In genomic region chrX:53403535-53403934, GRCh38 we compare ENCODE assay signal across 29 cellular contexts.
"Had no signal": no experiment of that assay in that cellular context is flagged by ENCODE, and none has a peak within 500 bp of the region (broad histone marks: within the 10 kb centered on the region; RNA-seq: fewer than 3 reads in every experiment).

No MANE protein-coding gene starts in this region.

- H3K9me3 Mint-ChIP-seq: activated B cell treated with CpG ODN at 0.5 μM for 24 hours; activated CD8-positive, alpha-beta T cell treated with anti-CD3 and anti-CD28 coated beads for 36 hours; activated naive CD4-positive, alpha-beta T cell treated with anti-CD3 and anti-CD28 coated beads, Interleukin-2, amount 50 U/mL, for 72 hours; activated naive CD8-positive, alpha-beta T cell treated with anti-CD3 and anti-CD28 coated beads, Interleukin-2, amount 10 ng/mL, durations not matched to agents 7 days and 5 days; activated T-cell treated with anti-CD3 and anti-CD28 coated beads, Interleukin-2, amount 50 U/mL, for 24 hours; activated T-cell treated with anti-CD3 and anti-CD28 coated beads, Interleukin-2, amount 50 U/mL, for 72 hours; central memory CD8-positive, alpha-beta T cell; effector memory CD8-positive, alpha-beta T cell had no signal

- H3K4me3 Mint-ChIP-seq: activated B cell treated with CpG ODN at 0.5 μM for 24 hours; activated CD8-positive, alpha-beta T cell treated with anti-CD3 and anti-CD28 coated beads for 36 hours; activated naive CD8-positive, alpha-beta T cell treated with anti-CD3 and anti-CD28 coated beads, Interleukin-2, amount 10 ng/mL, durations not matched to agents 7 days and 5 days; activated T-cell treated with anti-CD3 and anti-CD28 coated beads, Interleukin-2, amount 50 U/mL, for 24 hours; activated T-cell treated with anti-CD3 and anti-CD28 coated beads, Interleukin-2, amount 50 U/mL, for 72 hours; central memory CD8-positive, alpha-beta T cell; effector memory CD8-positive, alpha-beta T cell had no signal

- H3K27ac Mint-ChIP-seq: activated B cell treated with CpG ODN at 0.5 μM for 24 hours; activated CD8-positive, alpha-beta T cell treated with anti-CD3 and anti-CD28 coated beads for 36 hours; activated naive CD4-positive, alpha-beta T cell treated with anti-CD3 and anti-CD28 coated beads, Interleukin-2, amount 50 U/mL, for 72 hours; activated naive CD8-positive, alpha-beta T cell treated with anti-CD3 and anti-CD28 coated beads, Interleukin-2, amount 10 ng/mL, durations not matched to agents 7 days and 5 days; activated T-cell treated with anti-CD3 and anti-CD28 coated beads, Interleukin-2, amount 50 U/mL, for 24 hours; activated T-cell treated with anti-CD3 and anti-CD28 coated beads, Interleukin-2, amount 50 U/mL, for 72 hours had no signal

- DNase-seq: activated B cell treated with CpG ODN at 0.5 μM for 24 hours; activated CD4-positive, alpha-beta T cell treated with anti-CD3 and anti-CD28 coated beads for 48 hours; activated CD4-positive, alpha-beta T cell treated with anti-CD3 and anti-CD28 coated beads, Interleukin-2, amount 50 U/mL, for 1 hour; activated CD4-positive, alpha-beta T cell treated with anti-CD3 and anti-CD28 coated beads, Interleukin-2, amount 50 U/mL, for 48 hours; activated CD8-positive, alpha-beta memory T cell treated with anti-CD3 and anti-CD28 coated beads, Interleukin-2, amount 50 U/mL, for 48 hours; activated CD8-positive, alpha-beta T cell treated with anti-CD3 and anti-CD28 coated beads for 36 hours; activated effector memory CD4-positive, alpha-beta T cell treated with Interleukin-2 at 50 U/mL for 16 hours; activated gamma-delta T cell treated with Interleukin-2 at 50 U/mL for 16 hours; activated naive CD4-positive, alpha-beta T cell treated with Interleukin-2 at 50 U/mL for 16 hours; activated naive CD8-positive, alpha-beta T cell treated with anti-CD3 and anti-CD28 coated beads, Interleukin-2, amount 10 ng/mL, durations not matched to agents 7 days and 5 days; activated T-cell treated with anti-CD3 and anti-CD28 coated beads for 4 hours; activated T-cell treated with anti-CD3 and anti-CD28 coated beads, Interleukin-2, amount 50 U/mL, for 24 hours; activated T-cell treated with anti-CD3 and anti-CD28 coated beads, Interleukin-2, amount 50 U/mL, for 72 hours; anterior cingulate cortex; brain microvascular endothelial cell; cortex of kidney; dermis blood vessel endothelial cell; effector CD4-positive, alpha-beta T cell; effector memory CD8-positive, alpha-beta T cell; erythroblast; foreskin keratinocyte; gastrocnemius medialis; glutamatergic neuron; heart left ventricle; T1000; WERI-Rb-1 had no signal

- H3K27me3 Mint-ChIP-seq: activated B cell treated with CpG ODN at 0.5 μM for 24 hours; activated CD8-positive, alpha-beta T cell treated with anti-CD3 and anti-CD28 coated beads for 36 hours; activated naive CD8-positive, alpha-beta T cell treated with anti-CD3 and anti-CD28 coated beads, Interleukin-2, amount 10 ng/mL, durations not matched to agents 7 days and 5 days; activated T-cell treated with anti-CD3 and anti-CD28 coated beads, Interleukin-2, amount 50 U/mL, for 24 hours; central memory CD8-positive, alpha-beta T cell; effector memory CD8-positive, alpha-beta T cell had no signal

- H3K4me1 Mint-ChIP-seq: activated B cell treated with CpG ODN at 0.5 μM for 24 hours; activated naive CD8-positive, alpha-beta T cell treated with anti-CD3 and anti-CD28 coated beads, Interleukin-2, amount 10 ng/mL, durations not matched to agents 7 days and 5 days had no signal

- ATAC-seq: activated CD4-positive, CD25-positive, alpha-beta regulatory T cell treated with anti-CD3 and anti-CD28 coated beads, Interleukin-2, amount 50 U/mL, for 24 hours; activated CD8-positive, alpha-beta T cell treated with anti-CD3 and anti-CD28 coated beads for 36 hours; activated naive CD4-positive, alpha-beta T cell treated with anti-CD3 and anti-CD28 coated beads, Interleukin-2, amount 50 U/mL, for 72 hours; activated T-cell treated with anti-CD3 and anti-CD28 coated beads, Interleukin-2, amount 50 U/mL, for 72 hours; effector memory CD8-positive, alpha-beta T cell; foreskin keratinocyte; gastrocnemius medialis; heart left ventricle had no signal
